Comparison of ENCODE assay signal across 15 cellular contexts in genomic region chr1:189774721-189775287, GRCh38.
"Had no signal": no experiment of that assay in that cellular context is flagged by ENCODE, and none has a peak within 500 bp of the region (broad histone marks: within the 10 kb centered on the region; RNA-seq: fewer than 3 reads in every experiment).

No MANE protein-coding gene starts in this region.

- FAIRE-seq: bronchial epithelial cell had no signal

- H3K4me3 ChIP-seq: esophagus muscularis mucosa, sigmoid colon, upper lobe of right lung had no signal

- ATAC-seq: natural killer cell; stimulated activated naive B cell treated with anti-CD40 and anti-IgM and Interleukin-4, amounts not matched to agents 10 μg/mL and 1 μg/mL and 100 μg/mL, for 72 hours; upper lobe of right lung had no signal

- H3K4me3 Mint-ChIP-seq: activated CD4-positive, alpha-beta memory T cell treated with anti-CD3 and anti-CD28 coated beads, Interleukin-2, amount 10 ng/mL, durations not matched to agents 7 days and 5 days; dendritic cell treated with granulocyte-macrophage colony-stimulating factor and Interleukin-4, amounts not matched to agents 40 ng/mL and 50 ng/mL, for 4 days; natural killer cell; stimulated activated naive B cell treated with anti-CD40 and anti-IgM and Interleukin-4, amounts not matched to agents 10 μg/mL and 1 μg/mL and 100 μg/mL, for 72 hours had no signal

- H3K27ac Mint-ChIP-seq: activated CD4-positive, alpha-beta memory T cell treated with anti-CD3 and anti-CD28 coated beads, Interleukin-2, amount 10 ng/mL, durations not matched to agents 7 days and 5 days; dendritic cell treated with granulocyte-macrophage colony-stimulating factor and Interleukin-4, amounts not matched to agents 40 ng/mL and 50 ng/mL, for 4 days; natural killer cell; stimulated activated naive B cell treated with anti-CD40 and anti-IgM and Interleukin-4, amounts not matched to agents 10 μg/mL and 1 μg/mL and 100 μg/mL, for 72 hours had no signal

- H3K9me3 ChIP-seq: esophagus muscularis mucosa, sigmoid colon, upper lobe of right lung had no signal

- H3K36me3 ChIP-seq: esophagus muscularis mucosa, sigmoid colon, upper lobe of right lung had no signal

- H3K4me1 ChIP-seq: sigmoid colon, upper lobe of right lung had no signal

- H3K27ac ChIP-seq: esophagus muscularis mucosa, sigmoid colon, upper lobe of right lung had no signal

- H3K36me3 Mint-ChIP-seq: stimulated activated naive B cell treated with anti-CD40 and anti-IgM and Interleukin-4, amounts not matched to agents 10 μg/mL and 1 μg/mL and 100 μg/mL, for 72 hours had no signal

- DNase-seq: activated CD4-positive, alpha-beta memory T cell treated with anti-CD3 and anti-CD28 coated beads, Interleukin-2, amount 10 ng/mL, durations not matched to agents 7 days and 5 days; activated CD4-positive, alpha-beta T cell treated with anti-CD3 and anti-CD28 coated beads for 48 hours; activated CD4-positive, CD25-positive, alpha-beta regulatory T cell; activated naive CD4-positive, alpha-beta T cell treated with anti-CD3 and anti-CD28 coated beads, Interleukin-2, amount 50 U/mL, for 16 hours; activated T-cell treated with anti-CD3 and anti-CD28 coated beads, Interleukin-2, amount 50 U/mL, for 1 hour; aorta; effector CD8-positive, alpha-beta T cell; natural killer cell; sigmoid colon; stimulated activated naive B cell treated with anti-CD40 and anti-IgM and Interleukin-4, amounts not matched to agents 10 μg/mL and 1 μg/mL and 100 μg/mL, for 72 hours; T-helper 9 cell; upper lobe of right lung had no signal

- H3K4me1 Mint-ChIP-seq: activated CD4-positive, alpha-beta memory T cell treated with anti-CD3 and anti-CD28 coated beads, Interleukin-2, amount 10 ng/mL, durations not matched to agents 7 days and 5 days; natural killer cell; stimulated activated naive B cell treated with anti-CD40 and anti-IgM and Interleukin-4, amounts not matched to agents 10 μg/mL and 1 μg/mL and 100 μg/mL, for 72 hours had no signal

- H3K27me3 ChIP-seq: esophagus muscularis mucosa, sigmoid colon, upper lobe of right lung had no signal

- H3K27me3 Mint-ChIP-seq: activated CD4-positive, alpha-beta memory T cell treated with anti-CD3 and anti-CD28 coated beads, Interleukin-2, amount 10 ng/mL, durations not matched to agents 7 days and 5 days; dendritic cell treated with granulocyte-macrophage colony-stimulating factor and Interleukin-4, amounts not matched to agents 40 ng/mL and 50 ng/mL, for 4 days; stimulated activated naive B cell treated with anti-CD40 and anti-IgM and Interleukin-4, amounts not matched to agents 10 μg/mL and 1 μg/mL and 100 μg/mL, for 72 hours had no signal
